In the genomic region with DNA sequence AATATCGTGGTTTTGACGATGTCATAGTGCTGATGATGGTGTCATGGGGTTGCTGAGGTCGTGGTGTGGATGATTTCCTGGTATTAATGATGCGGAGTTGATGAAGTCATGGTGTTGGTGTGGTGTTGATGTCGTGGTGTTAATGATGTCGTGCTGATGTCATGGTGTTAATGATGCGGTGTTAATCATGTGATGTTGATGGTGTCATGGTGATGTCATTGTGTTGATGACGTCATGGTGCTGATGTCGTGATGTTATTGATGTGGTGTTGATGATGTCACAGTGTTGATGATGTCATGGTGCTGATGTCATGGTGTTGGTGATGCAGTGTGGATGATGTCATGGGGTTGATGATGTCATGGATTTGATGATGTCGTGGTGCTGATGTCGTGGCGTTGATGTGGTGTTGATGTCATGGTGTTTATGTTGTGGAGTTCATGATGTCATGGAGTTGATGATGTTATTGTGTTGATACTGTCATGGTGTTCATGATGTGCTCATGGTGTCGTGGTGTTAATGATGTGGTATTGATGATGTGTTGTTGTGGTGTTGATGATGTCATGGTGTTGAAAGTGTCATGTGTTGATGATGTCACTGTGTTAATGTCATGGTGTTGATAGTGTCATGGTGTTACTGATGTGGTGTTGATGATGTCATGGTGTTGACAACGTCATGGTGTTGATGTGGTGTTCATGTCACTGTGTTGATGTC, we compare ENCODE assay signal across 10 cellular contexts. TPM values are rescaled to one million over a fixed set of nuclear protein-coding genes. Genes with fewer than 3 reads are reported as not detected.
DNase-seq lines count a peak whose midpoint lies in the region; ATAC-seq and TF ChIP-seq lines count a peak whose summit lies in the region.
"Had no signal": no experiment of that assay in that cellular context is flagged by ENCODE, and none has a peak within 500 bp of the region (broad histone marks: within the 10 kb centered on the region; RNA-seq: fewer than 3 reads in every experiment).

No MANE protein-coding gene starts in this region.

- peak; percentile 61 for DNase-seq in activated effector memory CD4-positive, alpha-beta T cell treated with anti-CD3 and anti-CD28 coated beads, Interleukin-2, amount 50 U/mL, for 16 hours
- DNase-seq in activated effector memory CD4-positive, alpha-beta T cell treated with Interleukin-2 at 50 U/mL for 16 hours: no peak
- peak; percentile 26 for DNase-seq in NCI-H69 (lab: John Stamatoyannopoulos, UW)
- DNase-seq in brain microvascular endothelial cell: peak; percentile 11
- peak; percentile 20 for DNase-seq in stimulated activated CD4-positive, alpha-beta T cell treated with anti-CD3 and anti-CD28 coated beads, Interleukin-4, amount 100 ng/mL, for 24 hours
- DNase-seq in NCI-H510A treated with DMSO at 0.1 percent for 48 hours (lab: John Stamatoyannopoulos, UW): no peak
- no peak for DNase-seq in left ventricle myocardium superior
- no peak for DNase-seq in lower lobe of right lung
- DNase-seq: NCI-H1436, T-helper 9 cell had no signal

- H3K4me3 ChIP-seq in brain microvascular endothelial cell (ENCODE audit: low read depth, low read length): no peak overlapping the region
- no peak overlapping the region for H3K4me3 ChIP-seq in lower lobe of right lung

- no peaks in the 10 kb centered on the region for H3K9me3 ChIP-seq in lower lobe of right lung

- ATAC-seq in left ventricle myocardium superior (no peak), lower lobe of right lung (no peak)

- TF ChIP-seq CTCF in brain microvascular endothelial cell (IDR thresholded peaks at IDR 0.05; ENCODE audit: low read depth, low read length, missing control alignments) (no peak), lower lobe of right lung (IDR thresholded peaks at IDR 0.05) (no peak)

- H3K27me3 ChIP-seq in brain microvascular endothelial cell (replicated peaks) (no peaks in the 10 kb centered on the region), lower lobe of right lung (ENCODE audit: low read depth) (peaks cover 17% of the 10 kb centered on the region)

- intact Hi-C loops in left ventricle myocardium superior (cut with micrococcal nuclease): no loop called here
- intact Hi-C loops in lower lobe of right lung (cut with DNase I): no loop called here

- H3K4me1 ChIP-seq in lower lobe of right lung: no peaks in the 10 kb centered on the region

- H3K36me3 ChIP-seq in brain microvascular endothelial cell (replicated peaks) (no peaks in the 10 kb centered on the region), lower lobe of right lung (no peaks in the 10 kb centered on the region)

- H3K27ac ChIP-seq in brain microvascular endothelial cell (no peak overlapping the region), lower lobe of right lung (no peak overlapping the region)

- in situ Hi-C loops in brain microvascular endothelial cell (cut with HindIII; ENCODE audit: low pct_ligation_motif_present, low sequenced_read_pairs): no loop called here

RNA-seq across cellular contexts. Expression of a gene that starts 48.5 kb away (rescaled TPM):
- total RNA-seq in left ventricle myocardium superior (0.40 TPM), lower lobe of right lung (0.27 TPM)

Comparison
In these comparisons a context has a peak if more than half of its experiments do, and no peak if none do; other contexts are left out.
1. DNase-seq: peak in activated effector memory CD4-positive, alpha-beta T cell treated with anti-CD3 and anti-CD28 coated beads, Interleukin-2, amount 50 U/mL, for 16 hours (single experiment), NCI-H69 (single experiment), brain microvascular endothelial cell (single experiment) and stimulated activated CD4-positive, alpha-beta T cell treated with anti-CD3 and anti-CD28 coated beads, Interleukin-4, amount 100 ng/mL, for 24 hours (single experiment); none in activated effector memory CD4-positive, alpha-beta T cell treated with Interleukin-2 at 50 U/mL for 16 hours (single experiment), NCI-H510A treated with DMSO at 0.1 percent for 48 hours (single experiment), left ventricle myocardium superior (single experiment) and lower lobe of right lung (single experiment).